In genomic region chr5:138594305-138595058, GRCh38 we compare ENCODE assay signal across 14 cellular contexts. TPM values are rescaled to one million over a fixed set of nuclear protein-coding genes. Genes with fewer than 3 reads are reported as not detected.
DNase-seq lines count a peak whose midpoint lies in the region; ATAC-seq and TF ChIP-seq lines count a peak whose summit lies in the region.
"Had no signal": no experiment of that assay in that cellular context is flagged by ENCODE, and none has a peak within 500 bp of the region (broad histone marks: within the 10 kb centered on the region; RNA-seq: fewer than 3 reads in every experiment).

No MANE protein-coding gene starts in this region.

- no peaks in the 10 kb centered on the region for H3K4me1 ChIP-seq in Panc1 (ENCODE audit: control insufficient read depth, insufficient read depth, low read length)
- H3K4me1 ChIP-seq: ascending aorta, gastroesophageal sphincter had no signal

- peaks cover 10% of the 10 kb centered on the region for H3K27me3 ChIP-seq in AG04450 (ENCODE audit: control insufficient read depth, insufficient read depth, low read length)
- no peaks in the 10 kb centered on the region for H3K27me3 ChIP-seq in GM06990 (replicated peaks; ENCODE audit: control insufficient read depth, insufficient read depth, low read length)
- H3K27me3 ChIP-seq in Panc1 (ENCODE audit: control insufficient read depth, insufficient read depth, low read length): no peaks in the 10 kb centered on the region
- H3K27me3 ChIP-seq: ascending aorta, gastroesophageal sphincter had no signal

- no peaks in the 10 kb centered on the region for H3K36me3 ChIP-seq in GM06990 (ENCODE audit: control insufficient read depth, insufficient read depth, low read length)
- no peaks in the 10 kb centered on the region for H3K36me3 ChIP-seq in Panc1 (ENCODE audit: control insufficient read depth, insufficient read depth, low read length)
- H3K36me3 ChIP-seq: ascending aorta, gastroesophageal sphincter had no signal

- POLR2A ChIA-PET in AG04450 (lab: Yijun Ruan, JAX): no interaction called here
- POLR2A ChIA-PET in Panc1 (lab: Charles Lee): no interaction called here

- TF ChIP-seq CTCF in AG04450 (IDR thresholded peaks at IDR 0.05; ENCODE audit: low read depth, low read length): peak; percentile 43
- peak; percentile 43 for TF ChIP-seq CTCF in GM06990 (IDR thresholded peaks at IDR 0.05; ENCODE audit: insufficient read depth, low read length, poor library complexity, severe bottlenecking)
- TF ChIP-seq CTCF in Panc1 (IDR thresholded peaks at IDR 0.05): peak; percentile 34; the same call in 1 of the 2 replicates
- TF ChIP-seq CTCF in fibroblast of pulmonary artery (IDR thresholded peaks at IDR 0.05; ENCODE audit: low read length, missing control alignments): peak; percentile 45

- in situ Hi-C loops in Panc1 (cut with HindIII; ENCODE audit: low pct_unique_long_range_greater_than_20kb, low sequenced_read_pairs): no loop called here

- BruUV-seq in Panc1 (replicated peaks; lab: Mats Ljungman, UMichigan): no TSS peak

- H3K4me3 ChIP-seq in AG04450 (ENCODE audit: low read depth, low read length) (no peak overlapping the region), GM06990 (replicated peaks; ENCODE audit: low read depth, low read length) (no peak overlapping the region), Panc1 (ENCODE audit: low read depth in 2 of 2, low read length in 2 of 2) (no peak overlapping the region), fibroblast of pulmonary artery (replicated peaks; ENCODE audit: low read depth, low read length) (no peak overlapping the region)
- H3K4me3 ChIP-seq: ascending aorta, gastroesophageal sphincter had no signal

- intact Hi-C loops in Panc1 (cut with micrococcal nuclease; ENCODE audit: unreplicated experiment): no loop called here

- DNase-seq in AG04450 (ENCODE audit: low read depth, low spot score) (no peak), GM06990 (ENCODE audit: extremely low read depth, insufficient read length) (no peak), Panc1 (ENCODE audit: low read depth, low spot score) (no peak), fibroblast of pulmonary artery (ENCODE audit: low read depth) (no peak)
- DNase-seq in activated naive CD4-positive, alpha-beta T cell treated with Interleukin-2 at 50 U/mL for 16 hours: no peak
- DNase-seq: DMS79, mesenchymal stem cell, NCI-H226, small intestine had no signal

- H3K27ac ChIP-seq in AG04450 (ENCODE audit: low read depth, low read length): no peak overlapping the region
- no peak overlapping the region for H3K27ac ChIP-seq in Panc1 (ENCODE audit: low read length)
- H3K27ac ChIP-seq: ascending aorta, gastroesophageal sphincter had no signal

- CTCF ChIA-PET in AG04450 (lab: Charles Lee): interaction anchor here (0.8 to 1.6 kb wide), 5 partner anchors 13 to 808 kb away, joined by 3 to 6 read pairs (median 3); no protein-coding TSS in a partner anchor
- CTCF ChIA-PET in Panc1 (lab: Charles Lee): no interaction called here

- no peaks in the 10 kb centered on the region for H3K9me3 ChIP-seq in AG04450 (ENCODE audit: control insufficient read depth, insufficient read depth, low read length)
- no peaks in the 10 kb centered on the region for H3K9me3 ChIP-seq in Panc1 (ENCODE audit: control insufficient read depth, insufficient read depth, low read depth, low read length)
- H3K9me3 ChIP-seq: ascending aorta, gastroesophageal sphincter had no signal

- ATAC-seq in Panc1 (no peak), GM21447 (IDR thresholded peaks at IDR 0.05; ENCODE audit: unreplicated experiment) (no peak), GM21825 (IDR thresholded peaks at IDR 0.05; ENCODE audit: unreplicated experiment) (no peak), HG03460 (IDR thresholded peaks at IDR 0.05; ENCODE audit: unreplicated experiment) (no peak)
- ATAC-seq: gastroesophageal sphincter had no signal

RNA-seq across cellular contexts. Expression of gene HSPA9, which starts 19.3 kb away (rescaled TPM):
- 194 and 207 TPM in 2 replicates for polyA plus RNA-seq in AG04450 (2011; rRNA removed)
- polyA minus RNA-seq in AG04450 (2011; rRNA and poly(A)+ RNA removed): 222 and 266 TPM in 2 replicates
- total RNA-seq in Panc1 (2021; ENCODE audit: unreplicated experiment): 424 TPM
- 499 TPM for polyA plus RNA-seq in Panc1 (2012; ENCODE audit: insufficient read length)

RNA-seq across cellular contexts. Expression of gene ETF1, which starts 51.4 kb away (rescaled TPM):
- 85.3 and 107 TPM in 2 replicates for polyA plus RNA-seq in AG04450 (2011; rRNA removed)
- 55.5 and 80.5 TPM in 2 replicates for polyA minus RNA-seq in AG04450 (2011; rRNA and poly(A)+ RNA removed)
- total RNA-seq in Panc1 (2021; ENCODE audit: unreplicated experiment): 168 TPM
- 82.6 TPM for polyA plus RNA-seq in Panc1 (2012; ENCODE audit: insufficient read length)
